ENCODE assay signal across 9 cellular contexts in genomic region chr20:10339609-10340008, GRCh38.
"Had no signal": no experiment of that assay in that cellular context is flagged by ENCODE, and none has a peak within 500 bp of the region (broad histone marks: within the 10 kb centered on the region; RNA-seq: fewer than 3 reads in every experiment).

No MANE protein-coding gene starts in this region.

- H3K4me2 ChIP-seq: KMS-11 had no signal

- H3K36me3 ChIP-seq: HAP-1 had no signal

- ATAC-seq: HCT116 had no signal

- H3K4me1 ChIP-seq: HAP-1 had no signal

- H3K9ac ChIP-seq: KMS-11 had no signal

- DNase-seq: GOT3, H7, IMR-90, Karpas-422, KBM-7 had no signal

- H3K9me3 ChIP-seq: HAP-1 had no signal

- H3K4me3 ChIP-seq: HAP-1 had no signal

- H3K27ac ChIP-seq: HL-60, KMS-11 had no signal
